In the genomic region with DNA sequence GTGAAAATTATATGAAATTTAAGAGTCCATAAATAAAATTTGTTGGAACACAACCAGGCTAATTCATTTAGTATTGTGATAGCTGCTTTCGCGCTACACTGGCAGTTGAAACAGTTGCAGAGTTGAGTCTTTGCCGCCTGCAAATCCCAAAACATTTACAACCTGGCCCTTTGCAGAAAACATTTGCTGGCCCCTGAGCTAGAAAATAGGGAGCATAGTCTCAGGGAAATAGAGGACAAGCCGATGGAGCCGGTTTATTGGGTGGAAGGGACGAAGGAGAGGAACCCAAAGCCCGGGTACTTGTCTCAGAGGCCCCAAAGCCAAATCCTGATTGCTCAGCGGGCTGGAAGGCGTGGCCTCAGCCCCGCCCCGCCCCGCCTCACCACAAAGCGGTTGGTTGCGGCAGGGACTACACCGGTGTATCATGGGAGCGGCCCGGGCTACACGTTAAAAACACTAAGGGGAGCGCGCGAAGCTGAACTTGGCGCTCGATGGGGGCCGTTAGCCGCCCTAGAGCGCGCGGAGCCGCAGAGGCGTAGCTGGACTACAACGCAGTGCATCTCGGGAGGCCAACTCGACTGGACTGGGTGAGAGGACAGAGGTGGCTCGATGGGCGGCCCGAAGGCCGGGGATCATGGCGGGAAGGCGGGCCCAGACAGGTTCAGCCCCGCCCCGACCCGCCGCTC, we compare ENCODE assay signal across 1 cellular context.
A peak's percentile ranks its signal among the peaks of the same experiment; 100 is the strongest.
TF ChIP-seq lines count a peak whose summit lies in the region.

No MANE protein-coding gene starts in this region.

TF ChIP-seq in HepG2, 621 proteins besides CTCF, POLR2A, EP300 and RAD21 (continues in another document):
- TF ChIP-seq, protein P1, sequence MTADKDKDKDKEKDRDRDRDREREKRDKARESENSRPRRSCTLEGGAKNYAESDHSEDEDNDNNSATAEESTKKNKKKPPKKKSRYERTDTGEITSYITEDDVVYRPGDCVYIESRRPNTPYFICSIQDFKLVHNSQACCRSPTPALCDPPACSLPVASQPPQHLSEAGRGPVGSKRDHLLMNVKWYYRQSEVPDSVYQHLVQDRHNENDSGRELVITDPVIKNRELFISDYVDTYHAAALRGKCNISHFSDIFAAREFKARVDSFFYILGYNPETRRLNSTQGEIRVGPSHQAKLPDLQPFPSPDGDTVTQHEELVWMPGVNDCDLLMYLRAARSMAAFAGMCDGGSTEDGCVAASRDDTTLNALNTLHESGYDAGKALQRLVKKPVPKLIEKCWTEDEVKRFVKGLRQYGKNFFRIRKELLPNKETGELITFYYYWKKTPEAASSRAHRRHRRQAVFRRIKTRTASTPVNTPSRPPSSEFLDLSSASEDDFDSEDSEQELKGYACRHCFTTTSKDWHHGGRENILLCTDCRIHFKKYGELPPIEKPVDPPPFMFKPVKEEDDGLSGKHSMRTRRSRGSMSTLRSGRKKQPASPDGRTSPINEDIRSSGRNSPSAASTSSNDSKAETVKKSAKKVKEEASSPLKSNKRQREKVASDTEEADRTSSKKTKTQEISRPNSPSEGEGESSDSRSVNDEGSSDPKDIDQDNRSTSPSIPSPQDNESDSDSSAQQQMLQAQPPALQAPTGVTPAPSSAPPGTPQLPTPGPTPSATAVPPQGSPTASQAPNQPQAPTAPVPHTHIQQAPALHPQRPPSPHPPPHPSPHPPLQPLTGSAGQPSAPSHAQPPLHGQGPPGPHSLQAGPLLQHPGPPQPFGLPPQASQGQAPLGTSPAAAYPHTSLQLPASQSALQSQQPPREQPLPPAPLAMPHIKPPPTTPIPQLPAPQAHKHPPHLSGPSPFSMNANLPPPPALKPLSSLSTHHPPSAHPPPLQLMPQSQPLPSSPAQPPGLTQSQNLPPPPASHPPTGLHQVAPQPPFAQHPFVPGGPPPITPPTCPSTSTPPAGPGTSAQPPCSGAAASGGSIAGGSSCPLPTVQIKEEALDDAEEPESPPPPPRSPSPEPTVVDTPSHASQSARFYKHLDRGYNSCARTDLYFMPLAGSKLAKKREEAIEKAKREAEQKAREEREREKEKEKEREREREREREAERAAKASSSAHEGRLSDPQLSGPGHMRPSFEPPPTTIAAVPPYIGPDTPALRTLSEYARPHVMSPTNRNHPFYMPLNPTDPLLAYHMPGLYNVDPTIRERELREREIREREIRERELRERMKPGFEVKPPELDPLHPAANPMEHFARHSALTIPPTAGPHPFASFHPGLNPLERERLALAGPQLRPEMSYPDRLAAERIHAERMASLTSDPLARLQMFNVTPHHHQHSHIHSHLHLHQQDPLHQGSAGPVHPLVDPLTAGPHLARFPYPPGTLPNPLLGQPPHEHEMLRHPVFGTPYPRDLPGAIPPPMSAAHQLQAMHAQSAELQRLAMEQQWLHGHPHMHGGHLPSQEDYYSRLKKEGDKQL (CRISPR knock-in tag; IDR thresholded peaks at IDR 0.05; ENCODE audit: low read depth): no peak
- TF ChIP-seq, protein P2, sequence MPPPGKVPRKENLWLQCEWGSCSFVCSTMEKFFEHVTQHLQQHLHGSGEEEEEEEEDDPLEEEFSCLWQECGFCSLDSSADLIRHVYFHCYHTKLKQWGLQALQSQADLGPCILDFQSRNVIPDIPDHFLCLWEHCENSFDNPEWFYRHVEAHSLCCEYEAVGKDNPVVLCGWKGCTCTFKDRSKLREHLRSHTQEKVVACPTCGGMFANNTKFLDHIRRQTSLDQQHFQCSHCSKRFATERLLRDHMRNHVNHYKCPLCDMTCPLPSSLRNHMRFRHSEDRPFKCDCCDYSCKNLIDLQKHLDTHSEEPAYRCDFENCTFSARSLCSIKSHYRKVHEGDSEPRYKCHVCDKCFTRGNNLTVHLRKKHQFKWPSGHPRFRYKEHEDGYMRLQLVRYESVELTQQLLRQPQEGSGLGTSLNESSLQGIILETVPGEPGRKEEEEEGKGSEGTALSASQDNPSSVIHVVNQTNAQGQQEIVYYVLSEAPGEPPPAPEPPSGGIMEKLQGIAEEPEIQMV (CRISPR knock-in tag; IDR thresholded peaks at IDR 0.05; ENCODE audit: low read depth): 0 out of 2 replicates have a peak, but pooled peaks have one; percentile 9
- no peak for TF ChIP-seq KMT2A (CRISPR knock-in tag; IDR thresholded peaks at IDR 0.05)
- no peak for TF ChIP-seq ZNF570 (CRISPR knock-in tag; IDR thresholded peaks at IDR 0.05; ENCODE audit: borderline replicate concordance)
- TF ChIP-seq, protein P3, sequence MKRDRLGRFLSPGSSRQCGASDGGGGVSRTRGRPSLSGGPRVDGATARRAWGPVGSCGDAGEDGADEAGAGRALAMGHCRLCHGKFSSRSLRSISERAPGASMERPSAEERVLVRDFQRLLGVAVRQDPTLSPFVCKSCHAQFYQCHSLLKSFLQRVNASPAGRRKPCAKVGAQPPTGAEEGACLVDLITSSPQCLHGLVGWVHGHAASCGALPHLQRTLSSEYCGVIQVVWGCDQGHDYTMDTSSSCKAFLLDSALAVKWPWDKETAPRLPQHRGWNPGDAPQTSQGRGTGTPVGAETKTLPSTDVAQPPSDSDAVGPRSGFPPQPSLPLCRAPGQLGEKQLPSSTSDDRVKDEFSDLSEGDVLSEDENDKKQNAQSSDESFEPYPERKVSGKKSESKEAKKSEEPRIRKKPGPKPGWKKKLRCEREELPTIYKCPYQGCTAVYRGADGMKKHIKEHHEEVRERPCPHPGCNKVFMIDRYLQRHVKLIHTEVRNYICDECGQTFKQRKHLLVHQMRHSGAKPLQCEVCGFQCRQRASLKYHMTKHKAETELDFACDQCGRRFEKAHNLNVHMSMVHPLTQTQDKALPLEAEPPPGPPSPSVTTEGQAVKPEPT (CRISPR knock-in tag; IDR thresholded peaks at IDR 0.05; ENCODE audit: low read depth): no peak
- TF ChIP-seq, protein P4, sequence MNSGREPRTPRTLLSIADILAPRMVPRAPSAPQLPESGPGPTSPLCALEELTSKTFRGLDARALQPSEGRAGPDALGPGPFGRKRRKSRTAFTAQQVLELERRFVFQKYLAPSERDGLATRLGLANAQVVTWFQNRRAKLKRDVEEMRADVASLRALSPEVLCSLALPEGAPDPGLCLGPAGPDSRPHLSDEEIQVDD (CRISPR knock-in tag; IDR thresholded peaks at IDR 0.05; ENCODE audit: borderline replicate concordance): no peak
- TF ChIP-seq DNMT3B (CRISPR knock-in tag; conservative IDR thresholded peaks at IDR 0.05): no peak
- TF ChIP-seq HNRNPL (IDR thresholded peaks at IDR 0.05; ENCODE audit: low read depth, low read length): no peak
- no peak for TF ChIP-seq RBAK (CRISPR knock-in tag; IDR thresholded peaks at IDR 0.05)
- no peak for TF ChIP-seq SRSF1 (optimal IDR thresholded peaks at IDR 0.05; ENCODE audit: low read depth, low read length)
- TF ChIP-seq ATM (IDR thresholded peaks at IDR 0.05; ENCODE audit: borderline replicate concordance): no peak
- TF ChIP-seq ZNF780A (CRISPR knock-in tag; IDR thresholded peaks at IDR 0.05): no peak
- TF ChIP-seq FOSL1 (CRISPR knock-in tag; IDR thresholded peaks at IDR 0.05; ENCODE audit: borderline replicate concordance): no peak
- peak; percentile 62 for TF ChIP-seq RBFOX2 (IDR thresholded peaks at IDR 0.05; ENCODE audit: low read depth, low read length)
- no peak for TF ChIP-seq HNRNPUL1 (IDR thresholded peaks at IDR 0.05; ENCODE audit: low read depth, low read length)
- peak; percentile 48 for TF ChIP-seq BCL6 (CRISPR knock-in tag; IDR thresholded peaks at IDR 0.05)
- TF ChIP-seq, protein P5, sequence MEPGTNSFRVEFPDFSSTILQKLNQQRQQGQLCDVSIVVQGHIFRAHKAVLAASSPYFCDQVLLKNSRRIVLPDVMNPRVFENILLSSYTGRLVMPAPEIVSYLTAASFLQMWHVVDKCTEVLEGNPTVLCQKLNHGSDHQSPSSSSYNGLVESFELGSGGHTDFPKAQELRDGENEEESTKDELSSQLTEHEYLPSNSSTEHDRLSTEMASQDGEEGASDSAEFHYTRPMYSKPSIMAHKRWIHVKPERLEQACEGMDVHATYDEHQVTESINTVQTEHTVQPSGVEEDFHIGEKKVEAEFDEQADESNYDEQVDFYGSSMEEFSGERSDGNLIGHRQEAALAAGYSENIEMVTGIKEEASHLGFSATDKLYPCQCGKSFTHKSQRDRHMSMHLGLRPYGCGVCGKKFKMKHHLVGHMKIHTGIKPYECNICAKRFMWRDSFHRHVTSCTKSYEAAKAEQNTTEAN (CRISPR knock-in tag; conservative IDR thresholded peaks at IDR 0.05): no peak
- TF ChIP-seq ZSCAN20 (CRISPR knock-in tag; IDR thresholded peaks at IDR 0.05; ENCODE audit: borderline replicate concordance): no peak
- TF ChIP-seq SIX4 (CRISPR knock-in tag; IDR thresholded peaks at IDR 0.05): no peak
- TF ChIP-seq PAX8 (CRISPR knock-in tag; IDR thresholded peaks at IDR 0.05; ENCODE audit: borderline replicate concordance): no peak
- no peak for TF ChIP-seq HNRNPH1 (optimal IDR thresholded peaks at IDR 0.05; ENCODE audit: low read depth, low read length)
- TF ChIP-seq, protein P6, sequence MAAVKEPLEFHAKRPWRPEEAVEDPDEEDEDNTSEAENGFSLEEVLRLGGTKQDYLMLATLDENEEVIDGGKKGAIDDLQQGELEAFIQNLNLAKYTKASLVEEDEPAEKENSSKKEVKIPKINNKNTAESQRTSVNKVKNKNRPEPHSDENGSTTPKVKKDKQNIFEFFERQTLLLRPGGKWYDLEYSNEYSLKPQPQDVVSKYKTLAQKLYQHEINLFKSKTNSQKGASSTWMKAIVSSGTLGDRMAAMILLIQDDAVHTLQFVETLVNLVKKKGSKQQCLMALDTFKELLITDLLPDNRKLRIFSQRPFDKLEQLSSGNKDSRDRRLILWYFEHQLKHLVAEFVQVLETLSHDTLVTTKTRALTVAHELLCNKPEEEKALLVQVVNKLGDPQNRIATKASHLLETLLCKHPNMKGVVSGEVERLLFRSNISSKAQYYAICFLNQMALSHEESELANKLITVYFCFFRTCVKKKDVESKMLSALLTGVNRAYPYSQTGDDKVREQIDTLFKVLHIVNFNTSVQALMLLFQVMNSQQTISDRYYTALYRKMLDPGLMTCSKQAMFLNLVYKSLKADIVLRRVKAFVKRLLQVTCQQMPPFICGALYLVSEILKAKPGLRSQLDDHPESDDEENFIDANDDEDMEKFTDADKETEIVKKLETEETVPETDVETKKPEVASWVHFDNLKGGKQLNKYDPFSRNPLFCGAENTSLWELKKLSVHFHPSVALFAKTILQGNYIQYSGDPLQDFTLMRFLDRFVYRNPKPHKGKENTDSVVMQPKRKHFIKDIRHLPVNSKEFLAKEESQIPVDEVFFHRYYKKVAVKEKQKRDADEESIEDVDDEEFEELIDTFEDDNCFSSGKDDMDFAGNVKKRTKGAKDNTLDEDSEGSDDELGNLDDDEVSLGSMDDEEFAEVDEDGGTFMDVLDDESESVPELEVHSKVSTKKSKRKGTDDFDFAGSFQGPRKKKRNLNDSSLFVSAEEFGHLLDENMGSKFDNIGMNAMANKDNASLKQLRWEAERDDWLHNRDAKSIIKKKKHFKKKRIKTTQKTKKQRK (IDR thresholded peaks at IDR 0.05; ENCODE audit: low read length): no peak
- TF ChIP-seq, protein P7, sequence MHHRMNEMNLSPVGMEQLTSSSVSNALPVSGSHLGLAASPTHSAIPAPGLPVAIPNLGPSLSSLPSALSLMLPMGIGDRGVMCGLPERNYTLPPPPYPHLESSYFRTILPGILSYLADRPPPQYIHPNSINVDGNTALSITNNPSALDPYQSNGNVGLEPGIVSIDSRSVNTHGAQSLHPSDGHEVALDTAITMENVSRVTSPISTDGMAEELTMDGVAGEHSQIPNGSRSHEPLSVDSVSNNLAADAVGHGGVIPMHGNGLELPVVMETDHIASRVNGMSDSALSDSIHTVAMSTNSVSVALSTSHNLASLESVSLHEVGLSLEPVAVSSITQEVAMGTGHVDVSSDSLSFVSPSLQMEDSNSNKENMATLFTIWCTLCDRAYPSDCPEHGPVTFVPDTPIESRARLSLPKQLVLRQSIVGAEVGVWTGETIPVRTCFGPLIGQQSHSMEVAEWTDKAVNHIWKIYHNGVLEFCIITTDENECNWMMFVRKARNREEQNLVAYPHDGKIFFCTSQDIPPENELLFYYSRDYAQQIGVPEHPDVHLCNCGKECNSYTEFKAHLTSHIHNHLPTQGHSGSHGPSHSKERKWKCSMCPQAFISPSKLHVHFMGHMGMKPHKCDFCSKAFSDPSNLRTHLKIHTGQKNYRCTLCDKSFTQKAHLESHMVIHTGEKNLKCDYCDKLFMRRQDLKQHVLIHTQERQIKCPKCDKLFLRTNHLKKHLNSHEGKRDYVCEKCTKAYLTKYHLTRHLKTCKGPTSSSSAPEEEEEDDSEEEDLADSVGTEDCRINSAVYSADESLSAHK (CRISPR knock-in tag; IDR thresholded peaks at IDR 0.05; ENCODE audit: borderline replicate concordance): no peak
- TF ChIP-seq, protein P8, sequence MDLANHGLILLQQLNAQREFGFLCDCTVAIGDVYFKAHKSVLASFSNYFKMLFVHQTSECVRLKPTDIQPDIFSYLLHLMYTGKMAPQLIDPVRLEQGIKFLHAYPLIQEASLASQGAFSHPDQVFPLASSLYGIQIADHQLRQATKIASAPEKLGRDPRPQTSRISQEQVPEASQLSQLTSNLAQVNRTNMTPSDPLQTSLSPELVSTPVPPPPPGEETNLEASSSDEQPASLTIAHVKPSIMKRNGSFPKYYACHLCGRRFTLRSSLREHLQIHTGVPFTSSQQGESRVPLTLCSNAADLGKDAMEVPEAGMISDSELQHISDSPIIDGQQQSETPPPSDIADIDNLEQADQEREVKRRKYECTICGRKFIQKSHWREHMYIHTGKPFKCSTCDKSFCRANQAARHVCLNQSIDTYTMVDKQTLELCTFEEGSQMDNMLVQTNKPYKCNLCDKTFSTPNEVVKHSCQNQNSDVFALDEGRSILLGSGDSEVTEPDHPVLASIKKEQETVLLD (CRISPR knock-in tag; IDR thresholded peaks at IDR 0.05; ENCODE audit: low read depth): no peak
- TF ChIP-seq SMAD3 (CRISPR knock-in tag; IDR thresholded peaks at IDR 0.05): no peak; the same call in 1 of the 2 replicates
- no peak for TF ChIP-seq FOXK2 (IDR thresholded peaks at IDR 0.05)
- no peak for TF ChIP-seq GTF2F1 (IDR thresholded peaks at IDR 0.05; ENCODE audit: low read length)
- TF ChIP-seq NAIF1 (CRISPR knock-in tag; IDR thresholded peaks at IDR 0.05; ENCODE audit: borderline replicate concordance): no peak
- peak; percentile 63; the same call in 1 of the 2 replicates for TF ChIP-seq ZNF788 (CRISPR knock-in tag; IDR thresholded peaks at IDR 0.05; ENCODE audit: borderline replicate concordance)
- peak; percentile 49; the same call in 1 of the 2 replicates for TF ChIP-seq FOXK1 (CRISPR knock-in tag; IDR thresholded peaks at IDR 0.05; ENCODE audit: borderline replicate concordance, low read depth)
- TF ChIP-seq MEIS2 (CRISPR knock-in tag; IDR thresholded peaks at IDR 0.05): peak; percentile 79
- TF ChIP-seq, protein P9, sequence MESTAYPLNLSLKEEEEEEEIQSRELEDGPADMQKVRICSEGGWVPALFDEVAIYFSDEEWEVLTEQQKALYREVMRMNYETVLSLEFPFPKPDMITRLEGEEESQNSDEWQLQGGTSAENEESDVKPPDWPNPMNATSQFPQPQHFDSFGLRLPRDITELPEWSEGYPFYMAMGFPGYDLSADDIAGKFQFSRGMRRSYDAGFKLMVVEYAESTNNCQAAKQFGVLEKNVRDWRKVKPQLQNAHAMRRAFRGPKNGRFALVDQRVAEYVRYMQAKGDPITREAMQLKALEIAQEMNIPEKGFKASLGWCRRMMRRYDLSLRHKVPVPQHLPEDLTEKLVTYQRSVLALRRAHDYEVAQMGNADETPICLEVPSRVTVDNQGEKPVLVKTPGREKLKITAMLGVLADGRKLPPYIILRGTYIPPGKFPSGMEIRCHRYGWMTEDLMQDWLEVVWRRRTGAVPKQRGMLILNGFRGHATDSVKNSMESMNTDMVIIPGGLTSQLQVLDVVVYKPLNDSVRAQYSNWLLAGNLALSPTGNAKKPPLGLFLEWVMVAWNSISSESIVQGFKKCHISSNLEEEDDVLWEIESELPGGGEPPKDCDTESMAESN (CRISPR knock-in tag; conservative IDR thresholded peaks at IDR 0.05): no peak
- no peak for TF ChIP-seq ZNF790 (CRISPR knock-in tag; IDR thresholded peaks at IDR 0.05; ENCODE audit: borderline replicate concordance)
